10 cellular contexts compared by ENCODE assay signal in genomic region chr7:44105832-44106231, GRCh38. TPM values are rescaled to one million over a fixed set of nuclear protein-coding genes. Genes with fewer than 3 reads are reported as not detected.
A peak's percentile ranks its signal among the peaks of the same experiment; 100 is the strongest.
DNase-seq lines count a peak whose midpoint lies in the region; ATAC-seq, FAIRE-seq and TF ChIP-seq lines count a peak whose summit lies in the region.
"Had no signal": no experiment of that assay in that cellular context is flagged by ENCODE, and none has a peak within 500 bp of the region (broad histone marks: within the 10 kb centered on the region; RNA-seq: fewer than 3 reads in every experiment).

No MANE protein-coding gene starts in this region.

- H3K4me3 Mint-ChIP-seq in progenitor cell of endocrine pancreas (ENCODE audit: low read depth), result peak overlapping the region; percentile 68

- no peaks in the 10 kb centered on the region for H3F3A ChIP-seq in Loucy (ENCODE audit: low read depth)

- H3K36me3 ChIP-seq in BJ (ENCODE audit: control insufficient read depth, insufficient read depth, low read length) (peaks cover 34% of the 10 kb centered on the region), Loucy (ENCODE audit: insufficient read depth, low read length) (peaks cover 8% of the 10 kb centered on the region; the same call in 1 of the 2 replicates), pancreas (no peaks in the 10 kb centered on the region)

- peaks cover 5% of the 10 kb centered on the region for H3K4me1 Mint-ChIP-seq in progenitor cell of endocrine pancreas (ENCODE audit: low read depth)

- H3K4me2 ChIP-seq in Loucy (ENCODE audit: low read depth, low read length, poor library complexity, severe bottlenecking), result peak overlapping the region; percentile 91

- H3K27ac ChIP-seq in dorsolateral prefrontal cortex (peak overlapping the region in 38 of 59 donors; percentile 11 to 89 (median 66)), pancreas (no peak overlapping the region)

- H3K9ac ChIP-seq in Loucy (ENCODE audit: low read depth, low read length, poor library complexity, severe bottlenecking), result peak overlapping the region; percentile 97

- H2AFZ ChIP-seq in Loucy (ENCODE audit: low read length), result no peak overlapping the region

- H3K9me3 ChIP-seq in Loucy (ENCODE audit: insufficient read depth, low read depth, low read length), result no peaks in the 10 kb centered on the region
- no peaks in the 10 kb centered on the region for H3K9me3 ChIP-seq in pancreas

- DNase-seq in BJ (ENCODE audit: low read depth), result no peak
- DNase-seq in dorsolateral prefrontal cortex, result no peak
- DNase-seq in progenitor cell of endocrine pancreas (ENCODE audit: low spot score, unreplicated experiment), result no peak
- no peak for DNase-seq in NCI-H748 treated with DMSO at 0.1 percent for 48 hours (lab: John Stamatoyannopoulos, UW)
- DNase-seq in pancreas, result no peak
- DNase-seq in NCI-H1417 treated with DMSO at 0.1 percent for 48 hours (lab: John Stamatoyannopoulos, UW), result no peak
- DNase-seq: NK-92 treated with Interleukin-12 subunit alpha and Interleukin-12 subunit beta, amount 100 ng/mL, for 24 hours; small intestine had no signal

- intact Hi-C loops in dorsolateral prefrontal cortex (cut with DNase I) (no loop called here), pancreas (cut with DNase I) (no loop called here)

- TF ChIP-seq CTCF in BJ (IDR thresholded peaks at IDR 0.05; ENCODE audit: insufficient read depth, low read depth, low read length) (no peak), Loucy (conservative IDR thresholded peaks at IDR 0.05; ENCODE audit: low read length) (no peak), dorsolateral prefrontal cortex (IDR thresholded peaks at IDR 0.05 in 54 of 56, conservative IDR thresholded peaks at IDR 0.05 in 2 of 56; ENCODE audit: low read depth in 1 of 56, partially characterized antibody in 56 of 56) (no peak), progenitor cell of endocrine pancreas (IDR thresholded peaks at IDR 0.05; ENCODE audit: unreplicated experiment) (no peak), pancreas (IDR thresholded peaks at IDR 0.05) (no peak)

- H3K4me3 ChIP-seq in BJ (ENCODE audit: low read depth, low read length) (peak overlapping the region; percentile 49), Loucy (ENCODE audit: low read length, poor library complexity, severe bottlenecking) (peak overlapping the region; percentile 94), dorsolateral prefrontal cortex (peak overlapping the region in 28 of 59 donors; percentile 4 to 64 (median 50)), pancreas (no peak overlapping the region)

- H3K27me3 ChIP-seq in BJ (ENCODE audit: control insufficient read depth, insufficient read depth, low read length) (no peaks in the 10 kb centered on the region), Loucy (ENCODE audit: insufficient read depth, low read length, poor library complexity, severe bottlenecking) (no peaks in the 10 kb centered on the region), dorsolateral prefrontal cortex (peaks cover 0 to 43% (median 11%) of the 10 kb centered on the region in 45 donors), pancreas (no peaks in the 10 kb centered on the region)

- H3K27me3 Mint-ChIP-seq in progenitor cell of endocrine pancreas, result peaks cover 23% of the 10 kb centered on the region

- POLR2A ChIA-PET in BJ (lab: Charles Lee), result interaction anchor here (0.5 kb wide), 1 partner anchor 18 kb away, joined by 3 read pairs; no protein-coding TSS in a partner anchor

- H3K9me2 ChIP-seq in Loucy (replicated peaks; ENCODE audit: low read depth, low read length), result no peaks in the 10 kb centered on the region

- peaks cover 34% of the 10 kb centered on the region for H4K20me1 ChIP-seq in Loucy (ENCODE audit: insufficient read depth, low read length, poor library complexity, severe bottlenecking)

- no peaks in the 10 kb centered on the region for H3K36me3 Mint-ChIP-seq in progenitor cell of endocrine pancreas (ENCODE audit: insufficient read depth)

- FAIRE-seq in pancreas (lab: Jason Lieb, UNC), result no peak
- FAIRE-seq: small intestine had no signal

- ATAC-seq in HG03521 (IDR thresholded peaks at IDR 0.05; ENCODE audit: unreplicated experiment), result no peak
- no peak for ATAC-seq in pancreas

- 79 to 90% methylated on average over 2 of the region's 2 CpGs for WGBS in pancreas, 2 donors

- CTCF ChIA-PET in BJ (lab: Yijun Ruan, JAX), result interaction anchor here (0.7 to 1.0 kb wide), 3 partner anchors 9 to 91 kb away, joined by 3 to 4 read pairs (median 3); no protein-coding TSS in a partner anchor

- H3K79me2 ChIP-seq in Loucy (ENCODE audit: insufficient read depth, low read length), result peaks cover 50% of the 10 kb centered on the region

- H3K9me3 Mint-ChIP-seq in progenitor cell of endocrine pancreas (ENCODE audit: low read depth), result no peaks in the 10 kb centered on the region

- no peak overlapping the region for H3K27ac Mint-ChIP-seq in progenitor cell of endocrine pancreas

- peaks cover 38% of the 10 kb centered on the region for H3K4me1 ChIP-seq in Loucy (ENCODE audit: insufficient read depth, low read length, poor library complexity, severe bottlenecking)
- H3K4me1 ChIP-seq in pancreas, result no peaks in the 10 kb centered on the region

RNA-seq across cellular contexts. Expression of gene AEBP1, which starts 1.7 kb away (rescaled TPM):
- polyA plus RNA-seq in BJ (2011; rRNA removed), result 45.7 and 117 TPM in 2 replicates
- 98.1 and 175 TPM in 2 replicates for polyA minus RNA-seq in BJ (2011; rRNA and poly(A)+ RNA removed)
- total RNA-seq in dorsolateral prefrontal cortex, result 100 to 1,000 TPM in 5 of 120 experiments, 10 to 100 TPM in 114, 1 to 10 TPM in 1; 9.1 to 175 (median 43.5) TPM
- 52.2 and 57.5 TPM in 2 replicates for total RNA-seq in progenitor cell of endocrine pancreas
- 10 to 100 TPM in 3 of 6 donors, 1 to 10 TPM in 3; 5.1 to 49.3 (median 11.5) TPM for total RNA-seq in pancreas
- polyA plus RNA-seq in pancreas, result 10 to 100 TPM; 19.9 to 21.4 TPM

RNA-seq across cellular contexts. Expression of gene POLD2, which starts 17.5 kb away (rescaled TPM):
- polyA plus RNA-seq in BJ (2011; rRNA removed) (54.8 and 87.2 TPM in 2 replicates), pancreas (10 to 100 TPM; 68.3 to 86.4 TPM)
- polyA minus RNA-seq in BJ (2011; rRNA and poly(A)+ RNA removed), result 26.8 and 29.2 TPM in 2 replicates
- total RNA-seq in dorsolateral prefrontal cortex (10 to 100 TPM; 33.8 to 83.9 (median 57.8) TPM), progenitor cell of endocrine pancreas (95.4 and 104 TPM in 2 replicates), pancreas (10 to 100 TPM; 40.6 to 57.3 (median 47.7) TPM)

RNA-seq across cellular contexts. Expression of gene POLM, which starts 23.5 kb away (rescaled TPM):
- 6.0 and 10.8 TPM in 2 replicates for polyA plus RNA-seq in BJ (2011; rRNA removed)
- 7.6 and 7.8 TPM in 2 replicates for polyA minus RNA-seq in BJ (2011; rRNA and poly(A)+ RNA removed)
- 10 to 100 TPM; 10.6 to 34.8 (median 18.7) TPM for total RNA-seq in dorsolateral prefrontal cortex
- total RNA-seq in progenitor cell of endocrine pancreas, result 33.3 and 33.8 TPM in 2 replicates
- total RNA-seq in pancreas, result 10 to 100 TPM in 5 of 6 donors, 1 to 10 TPM in 1; 9.0 to 16.4 (median 11.5) TPM
- polyA plus RNA-seq in pancreas, result 10 to 100 TPM; 21.0 to 28.6 TPM

RNA-seq across cellular contexts. Expression of gene MYL7, which starts 35.3 kb away (rescaled TPM):
- polyA plus RNA-seq in BJ (2011; rRNA removed) (0.26 and 0.29 TPM in 2 replicates), pancreas (1 to 10 TPM; 1.9 to 2.3 TPM)
- polyA minus RNA-seq in BJ (2011; rRNA and poly(A)+ RNA removed), result not detected in 2 replicates
- total RNA-seq in dorsolateral prefrontal cortex (1 to 10 TPM in 59 of 120 experiments, under 1 TPM in 5, not detected in 56; 0.82 to 5.6 (median 1.9) TPM), progenitor cell of endocrine pancreas (1.5 and 1.7 TPM in 2 replicates), pancreas (under 1 TPM in 1 of 6 donors, not detected in 5; 0.94 TPM)

RNA-seq across cellular contexts. Expression of gene PGAM2, which starts 40.5 kb away (rescaled TPM):
- polyA plus RNA-seq in BJ (2011; rRNA removed) (0.16 TPM in 1 of 2 replicates, not detected in the other), pancreas (1 to 10 TPM; 3.3 to 6.7 TPM)
- 0.57 TPM in 1 of 2 replicates, not detected in the other for polyA minus RNA-seq in BJ (2011; rRNA and poly(A)+ RNA removed)
- total RNA-seq in dorsolateral prefrontal cortex (10 to 100 TPM in 66 of 120 experiments, 1 to 10 TPM in 54; 2.8 to 52.0 (median 11.0) TPM), progenitor cell of endocrine pancreas (1.8 and 2.5 TPM in 2 replicates), pancreas (under 1 TPM in 5 of 6 donors, not detected in 1; 0.49 to 0.73 (median 0.59) TPM)

Comparison
In these comparisons a context has a peak if more than half of its experiments do, and no peak if none do; other contexts are left out.
1. H3K4me3 ChIP-seq: peak in BJ (single experiment) and Loucy (single experiment); none in pancreas (0 of 4).
2. H3K27ac ChIP-seq: peak in dorsolateral prefrontal cortex (38 of 59); none in pancreas (0 of 4).